Comparison of ENCODE assay signal across 8 cellular contexts in the genomic region with DNA sequence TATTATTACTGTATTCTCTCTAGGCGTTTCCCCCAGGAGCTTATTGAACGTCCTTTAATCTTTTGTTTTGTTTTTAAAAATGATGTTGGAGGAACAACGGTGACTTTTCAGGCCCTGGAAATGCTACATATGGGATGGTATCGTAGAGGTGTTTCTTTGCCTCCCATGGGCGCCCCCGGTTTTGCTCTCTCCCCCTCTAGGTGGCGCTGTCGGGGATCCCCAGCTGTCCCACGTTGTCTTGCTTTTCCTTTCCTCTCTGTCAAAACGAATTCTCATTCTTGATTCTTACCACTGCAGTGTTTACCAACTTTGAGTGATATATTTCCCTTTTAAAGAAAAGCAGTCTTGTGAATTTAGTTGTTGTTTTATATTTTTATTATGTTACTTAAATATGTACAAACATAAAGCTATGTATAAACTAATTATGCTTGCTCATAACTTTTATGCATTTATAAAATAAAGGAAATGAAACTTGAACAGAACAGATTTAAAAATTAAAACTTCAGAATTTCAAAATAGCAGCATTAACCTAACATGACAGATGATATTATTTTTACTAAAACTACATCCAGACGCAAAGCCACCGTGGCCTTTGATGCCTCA.
DNase-seq lines count a peak whose midpoint lies in the region; ATAC-seq and TF ChIP-seq lines count a peak whose summit lies in the region.

No MANE protein-coding gene starts in this region.

- DNase-seq in GM03348 (ENCODE audit: low spot score) (peak; percentile 15), LNCaP clone FGC (ENCODE audit: low read depth) (no peak), activated T-cell treated with anti-CD3 and anti-CD28 coated beads for 48 hours (ENCODE audit: low read depth) (peak; percentile 47), right lobe of liver (no peak), T1000 (lab: John Stamatoyannopoulos, UW) (no peak), NCI-H2196 (lab: John Stamatoyannopoulos, UW; ENCODE audit: unreplicated experiment) (no peak)

- 31% methylated on average over 12 of the region's 12 CpGs for WGBS in right lobe of liver (ENCODE audit: insufficient coverage, low coverage, low lambda C conversion rate, missing lambda C conversion rate)

- TF ChIP-seq POLR2A in right lobe of liver (IDR thresholded peaks at IDR 0.05), result no peak

- no peaks in the 10 kb centered on the region for H3K36me3 ChIP-seq in right lobe of liver

- H3K27ac ChIP-seq in right lobe of liver, result no peak overlapping the region

- no peaks in the 10 kb centered on the region for H3K27me3 ChIP-seq in right lobe of liver

- TF ChIP-seq CTCF in LNCaP clone FGC (IDR thresholded peaks at IDR 0.05; ENCODE audit: control insufficient read depth, extremely low read depth, insufficient read depth), result peak; percentile 69
- peak in 3 of 4 donors; percentile 19 to 34 (median 26) for TF ChIP-seq CTCF in right lobe of liver (IDR thresholded peaks at IDR 0.05)

- H3K4me3 ChIP-seq in LNCaP clone FGC (ENCODE audit: low read depth, low read length) (no peak overlapping the region), right lobe of liver (no peak overlapping the region)

- ATAC-seq in right lobe of liver (no peak), GM21619 (IDR thresholded peaks at IDR 0.05; ENCODE audit: unreplicated experiment) (no peak), HG02759 (IDR thresholded peaks at IDR 0.05; ENCODE audit: unreplicated experiment) (no peak)

- intact Hi-C loops in right lobe of liver (cut with DNase I), result no loop called here

- H3K9me3 ChIP-seq in right lobe of liver, result no peaks in the 10 kb centered on the region

- no peaks in the 10 kb centered on the region for H3K4me1 ChIP-seq in right lobe of liver

Comparison
In these comparisons a context has a peak if more than half of its experiments do, and no peak if none do; other contexts are left out.
1. DNase-seq: peak in GM03348 (single experiment) and activated T-cell treated with anti-CD3 and anti-CD28 coated beads for 48 hours (single experiment); none in LNCaP clone FGC (single experiment), right lobe of liver (0 of 3), T1000 (single experiment) and NCI-H2196 (single experiment).